In genomic region chr11:78420255-78420764, GRCh38 we compare ENCODE assay signal across 8 cellular contexts. TPM values are rescaled to one million over a fixed set of nuclear protein-coding genes. Genes with fewer than 3 reads are reported as not detected.
DNase-seq lines count a peak whose midpoint lies in the region; ATAC-seq, FAIRE-seq and TF ChIP-seq lines count a peak whose summit lies in the region.

No MANE protein-coding gene starts in this region.

- H3K9ac ChIP-seq in SK-N-MC (ENCODE audit: insufficient read length) (no peak overlapping the region), astrocyte (ENCODE audit: low read length) (peak overlapping the region; percentile 63)

- no peak for ATAC-seq in GM18505 (IDR thresholded peaks at IDR 0.05; ENCODE audit: unreplicated experiment)
- no peak for ATAC-seq in HG03159 (IDR thresholded peaks at IDR 0.05; ENCODE audit: unreplicated experiment)

- H3K9me3 ChIP-seq in SK-N-MC (ENCODE audit: low read depth, low read length) (no peaks in the 10 kb centered on the region), astrocyte (ENCODE audit: insufficient read depth, low read depth, low read length) (no peaks in the 10 kb centered on the region)

- H3K36me3 ChIP-seq in SK-N-MC (ENCODE audit: insufficient read depth, low read length) (no peaks in the 10 kb centered on the region), astrocyte (ENCODE audit: insufficient read depth, low read length) (no peaks in the 10 kb centered on the region)

- peak overlapping the region; percentile 74 for H2AFZ ChIP-seq in astrocyte (ENCODE audit: low read depth, low read length)

- no peak for TF ChIP-seq POLR2A in GM18505 (IDR thresholded peaks at IDR 0.05; ENCODE audit: borderline replicate concordance, extremely low read depth, insufficient read depth, insufficient read length)

- H3K36me3 Mint-ChIP-seq in astrocyte (ENCODE audit: low read depth, unreplicated experiment), result no peaks in the 10 kb centered on the region

- H3K27ac Mint-ChIP-seq in astrocyte (ENCODE audit: unreplicated experiment), result no peak overlapping the region

- peak overlapping the region; percentile 60 for H3K4me3 Mint-ChIP-seq in astrocyte (ENCODE audit: unreplicated experiment)

- DNase-seq in COR-L47 (lab: John Stamatoyannopoulos, UW) (peak; percentile 49), HuH-7.5 (ENCODE audit: low spot score) (peak; percentile 25), SK-N-MC (ENCODE audit: low read depth, low spot score) (peak; percentile 47), astrocyte (ENCODE audit: low read depth) (peak; percentile 88), hepatic stellate cell (ENCODE audit: low spot score) (peak; percentile 74), retina (peak; percentile 78)

- no peaks in the 10 kb centered on the region for H3K9me3 Mint-ChIP-seq in astrocyte (ENCODE audit: unreplicated experiment)

- H3K4me3 ChIP-seq in SK-N-MC (0 out of 2 replicates have a peak overlapping the region, but pooled peaks have one; percentile 7), astrocyte (ENCODE audit: insufficient read depth, low read depth, low read length) (peak overlapping the region; percentile 42)

- peaks cover 22% of the 10 kb centered on the region for H3K4me1 Mint-ChIP-seq in astrocyte (ENCODE audit: low read depth, unreplicated experiment)

- no peaks in the 10 kb centered on the region for H3K79me2 ChIP-seq in astrocyte (ENCODE audit: insufficient read depth, low read length)

- peak; percentile 73 for TF ChIP-seq CTCF in astrocyte (IDR thresholded peaks at IDR 0.05; ENCODE audit: insufficient read depth, low read depth, low read length)

- no peak overlapping the region for H3K27ac ChIP-seq in SK-N-MC
- H3K27ac ChIP-seq in astrocyte (ENCODE audit: low read depth, low read length), result peak overlapping the region; percentile 64

- FAIRE-seq in astrocyte (lab: Jason Lieb, UNC), result no peak

- H3K27me3 Mint-ChIP-seq in astrocyte (ENCODE audit: low read depth, unreplicated experiment), result no peaks in the 10 kb centered on the region

- H3K27me3 ChIP-seq in astrocyte (ENCODE audit: insufficient read depth, low read length), result no peaks in the 10 kb centered on the region

- no peaks in the 10 kb centered on the region for H4K20me1 ChIP-seq in astrocyte (ENCODE audit: insufficient read depth, low read length)

- peaks cover 35% of the 10 kb centered on the region for H3K4me1 ChIP-seq in astrocyte (ENCODE audit: insufficient read depth, low read length)

- H3K4me2 ChIP-seq in astrocyte (ENCODE audit: low read length), result peak overlapping the region; percentile 89

RNA-seq across cellular contexts. Expression of gene GAB2, which starts 2.7 kb away (rescaled TPM):
- 10.5 and 18.2 TPM in 2 replicates for total RNA-seq in astrocyte

Comparison
In these comparisons a context has a peak if more than half of its experiments do, and no peak if none do; other contexts are left out.
1. DNase-seq: peak in every context shown above with its lines; median percentile 88 in astrocyte; 78 in retina; 74 in hepatic stellate cell; 49 in COR-L47; 47 in SK-N-MC; 25 in HuH-7.5.